23 cellular contexts compared by ENCODE assay signal in genomic region chr18:49277395-49278036, GRCh38.
DNase-seq lines count a peak whose midpoint lies in the region; ATAC-seq and TF ChIP-seq lines count a peak whose summit lies in the region.
"Had no signal": no experiment of that assay in that cellular context is flagged by ENCODE, and none has a peak within 500 bp of the region (broad histone marks: within the 10 kb centered on the region; RNA-seq: fewer than 3 reads in every experiment).

No MANE protein-coding gene starts in this region.

- in situ Hi-C loops in astrocyte of the cerebellum (cut with HindIII; ENCODE audit: low sequenced_read_pairs) = no loop called here

- H3K36me3 Mint-ChIP-seq in stimulated activated effector memory CD8-positive, alpha-beta T cell treated with anti-CD3 and anti-CD28 coated beads, Interleukin-12 subunit alpha, Interleukin-12 subunit beta, amount 100 ng/mL, for 72 hours = peaks cover 24% of the 10 kb centered on the region

- no peak overlapping the region for H3K4me3 Mint-ChIP-seq in stimulated activated effector memory CD8-positive, alpha-beta T cell treated with anti-CD3 and anti-CD28 coated beads, Interleukin-12 subunit alpha, Interleukin-12 subunit beta, amount 100 ng/mL, for 72 hours
- H3K4me3 Mint-ChIP-seq: activated B cell treated with CpG ODN at 0.5 μM for 24 hours; activated CD8-positive, alpha-beta T cell treated with anti-CD3 and anti-CD28 coated beads for 36 hours; CD4-positive, CD25-positive, alpha-beta regulatory T cell; natural killer cell treated with Interleukin-12 subunit alpha and Interleukin-12 subunit beta and Interleukin-15 and Interleukin-18, amount 100 ng/mL, for 72 hours; T-helper 1 cell treated with Interleukin-12 subunit alpha and Interleukin-12 subunit beta and Interleukin-4 antibody, amounts not matched to agents 30 μg/mL and 1 μg/mL, for 36 hours had no signal

- ATAC-seq in stimulated activated effector memory CD8-positive, alpha-beta T cell treated with anti-CD3 and anti-CD28 coated beads, Interleukin-12 subunit alpha, Interleukin-12 subunit beta, amount 100 ng/mL, for 72 hours = peak; percentile 37
- ATAC-seq: activated CD8-positive, alpha-beta T cell treated with anti-CD3 and anti-CD28 coated beads for 36 hours; heart left ventricle; natural killer cell treated with Interleukin-12 subunit alpha and Interleukin-12 subunit beta and Interleukin-15 and Interleukin-18, amount 100 ng/mL, for 72 hours; psoas muscle had no signal

- TF ChIP-seq CTCF in astrocyte of the cerebellum (IDR thresholded peaks at IDR 0.05; ENCODE audit: low read depth, low read length, missing control alignments) (no peak), fibroblast of pulmonary artery (IDR thresholded peaks at IDR 0.05; ENCODE audit: low read length, missing control alignments) (no peak)

- DNase-seq in NCI-H82 (lab: John Stamatoyannopoulos, UW) (peak; percentile 34), NCI-H82 treated with DMSO at 0.1 percent for 48 hours (lab: John Stamatoyannopoulos, UW; ENCODE audit: unreplicated experiment) (no peak), astrocyte of the cerebellum (ENCODE audit: low read depth) (peak; percentile 9), fibroblast of pulmonary artery (ENCODE audit: low read depth) (peak; percentile 20), NCI-H2171 treated with DMSO at 0.1 percent for 48 hours (lab: John Stamatoyannopoulos, UW) (no peak), RPMI8226 (no peak)
- DNase-seq in stimulated activated effector memory CD8-positive, alpha-beta T cell treated with anti-CD3 and anti-CD28 coated beads, Interleukin-12 subunit alpha, Interleukin-12 subunit beta, amount 100 ng/mL, for 72 hours (ENCODE audit: low spot score in 2 of 2) = no peak
- no peak for DNase-seq in activated T-cell treated with anti-CD3 and anti-CD28 coated beads, Interleukin-2, amount 50 U/mL, for 48 hours
- DNase-seq: activated B cell treated with CpG ODN at 0.5 μM for 24 hours; activated CD8-positive, alpha-beta T cell treated with anti-CD3 and anti-CD28 coated beads for 36 hours; CD4-positive, CD25-positive, alpha-beta regulatory T cell; heart left ventricle; islet precursor cell; Kasumi-1; mesendoderm; NCI-H146; psoas muscle; Right ventricle myocardium superior; stimulated activated naive CD4-positive, alpha-beta T cell; transverse colon had no signal

- H3K4me3 ChIP-seq in astrocyte of the cerebellum (ENCODE audit: low read depth, low read length) = no peak overlapping the region
- H3K4me3 ChIP-seq in fibroblast of pulmonary artery (replicated peaks; ENCODE audit: low read depth, low read length) = no peak overlapping the region
- H3K4me3 ChIP-seq: HAP-1, heart left ventricle, psoas muscle, transverse colon had no signal

- peaks cover 3% of the 10 kb centered on the region for H3K9me3 Mint-ChIP-seq in stimulated activated effector memory CD8-positive, alpha-beta T cell treated with anti-CD3 and anti-CD28 coated beads, Interleukin-12 subunit alpha, Interleukin-12 subunit beta, amount 100 ng/mL, for 72 hours
- H3K9me3 Mint-ChIP-seq: natural killer cell treated with Interleukin-12 subunit alpha and Interleukin-12 subunit beta and Interleukin-15 and Interleukin-18, amount 100 ng/mL, for 72 hours; T-helper 1 cell treated with Interleukin-12 subunit alpha and Interleukin-12 subunit beta and Interleukin-4 antibody, amounts not matched to agents 30 μg/mL and 1 μg/mL, for 36 hours had no signal

- no peaks in the 10 kb centered on the region for H3K4me1 Mint-ChIP-seq in stimulated activated effector memory CD8-positive, alpha-beta T cell treated with anti-CD3 and anti-CD28 coated beads, Interleukin-12 subunit alpha, Interleukin-12 subunit beta, amount 100 ng/mL, for 72 hours
- H3K4me1 Mint-ChIP-seq: activated B cell treated with CpG ODN at 0.5 μM for 24 hours had no signal

- no peak overlapping the region for H3K27ac Mint-ChIP-seq in stimulated activated effector memory CD8-positive, alpha-beta T cell treated with anti-CD3 and anti-CD28 coated beads, Interleukin-12 subunit alpha, Interleukin-12 subunit beta, amount 100 ng/mL, for 72 hours
- H3K27ac Mint-ChIP-seq: activated B cell treated with CpG ODN at 0.5 μM for 24 hours; activated CD8-positive, alpha-beta T cell treated with anti-CD3 and anti-CD28 coated beads for 36 hours; CD4-positive, CD25-positive, alpha-beta regulatory T cell; natural killer cell treated with Interleukin-12 subunit alpha and Interleukin-12 subunit beta and Interleukin-15 and Interleukin-18, amount 100 ng/mL, for 72 hours; T-helper 1 cell treated with Interleukin-12 subunit alpha and Interleukin-12 subunit beta and Interleukin-4 antibody, amounts not matched to agents 30 μg/mL and 1 μg/mL, for 36 hours had no signal

Comparison
In these comparisons a context has a peak if more than half of its experiments do, and no peak if none do; other contexts are left out.
1. DNase-seq: peak in NCI-H82 (single experiment), astrocyte of the cerebellum (single experiment) and fibroblast of pulmonary artery (single experiment); none in NCI-H82 treated with DMSO at 0.1 percent for 48 hours (single experiment), stimulated activated effector memory CD8-positive, alpha-beta T cell treated with anti-CD3 and anti-CD28 coated beads, Interleukin-12 subunit alpha, Interleukin-12 subunit beta, amount 100 ng/mL, for 72 hours (0 of 2), NCI-H2171 treated with DMSO at 0.1 percent for 48 hours (single experiment), activated T-cell treated with anti-CD3 and anti-CD28 coated beads, Interleukin-2, amount 50 U/mL, for 48 hours (0 of 2) and RPMI8226 (single experiment).